Comparison of ENCODE assay signal across 1 cellular context in the genomic region with DNA sequence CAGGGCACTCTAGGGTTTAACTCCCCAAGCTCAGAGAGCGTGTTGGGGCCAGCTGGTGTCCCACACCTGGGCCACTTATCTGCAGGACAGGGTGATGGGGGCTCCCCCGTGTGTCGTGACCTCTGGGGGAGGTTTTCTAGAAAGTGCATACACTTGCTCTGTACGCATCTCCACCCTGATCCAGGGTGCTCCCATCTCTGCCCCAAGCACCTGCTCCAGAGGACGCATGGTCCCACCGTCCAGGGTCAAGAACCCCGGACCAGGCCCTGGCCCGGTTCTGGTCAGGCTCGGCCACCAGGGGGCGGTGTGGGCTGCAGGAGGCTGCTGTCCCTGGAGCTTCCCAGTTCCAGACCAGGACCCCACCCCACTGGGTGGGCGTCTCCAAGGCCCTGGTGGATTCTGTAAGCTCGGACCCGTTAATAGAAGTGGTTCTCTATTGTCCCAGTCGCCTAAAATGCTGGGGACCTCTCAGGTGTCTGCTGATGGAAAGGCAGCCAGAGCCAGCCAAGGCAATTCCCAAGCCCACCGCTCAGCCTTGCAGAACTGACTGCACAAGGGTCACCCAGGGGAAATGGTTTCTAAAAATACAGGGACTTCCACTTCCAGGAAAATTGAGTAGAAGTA.
TF ChIP-seq lines count a peak whose summit lies in the region.

No MANE protein-coding gene starts in this region.

TF ChIP-seq in H1, 55 proteins besides CTCF, POLR2A, EP300 and RAD21:
- TF ChIP-seq EGR1 (IDR thresholded peaks at IDR 0.05; ENCODE audit: borderline replicate concordance, low read depth, low read length) (no peak), FOSL1 (IDR thresholded peaks at IDR 0.05; ENCODE audit: insufficient read depth, low read depth, low read length) (no peak), KDM1A (IDR thresholded peaks at IDR 0.05; ENCODE audit: borderline replicate concordance, low read length) (no peak), NANOG (IDR thresholded peaks at IDR 0.05; ENCODE audit: insufficient read depth, low read depth, low read length, poor library complexity, severe bottlenecking) (no peak), RFX5 (IDR thresholded peaks at IDR 0.05; ENCODE audit: borderline replicate concordance, low read depth, low read length) (no peak), GTF2F1 (IDR thresholded peaks at IDR 0.05; ENCODE audit: borderline replicate concordance, low read depth, low read length) (no peak), TBP (IDR thresholded peaks at IDR 0.05; ENCODE audit: low read depth, low read length) (no peak), JUN (IDR thresholded peaks at IDR 0.05; ENCODE audit: low read depth, low read length) (no peak), TAF1 (IDR thresholded peaks at IDR 0.05; ENCODE audit: low read depth, low read length) (no peak), YY1 (IDR thresholded peaks at IDR 0.05; ENCODE audit: low read depth, low read length) (no peak), CHD2 (IDR thresholded peaks at IDR 0.05; ENCODE audit: low read length) (no peak)
